Comparison of ENCODE assay signal across 22 cellular contexts in the genomic region with DNA sequence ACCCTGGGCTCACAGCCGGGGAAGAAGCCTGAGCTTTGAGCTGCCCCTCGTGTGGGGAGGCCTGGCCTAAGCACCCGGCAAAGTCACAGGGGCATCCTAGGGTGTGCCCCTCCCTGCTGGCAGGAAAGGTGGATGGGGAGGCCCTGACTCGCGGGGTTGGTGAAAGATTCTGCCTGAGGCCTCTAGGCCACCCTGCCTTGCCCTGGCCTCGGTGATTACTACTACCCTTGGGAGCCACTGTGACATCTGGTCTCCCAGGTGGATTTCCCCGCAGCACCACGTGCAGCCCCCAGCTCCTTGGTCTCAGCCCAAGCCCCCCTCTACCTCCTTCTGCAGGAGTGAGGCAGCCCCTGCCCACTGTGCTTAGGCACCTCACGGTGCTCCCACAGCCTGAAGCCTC. TPM values are rescaled to one million over a fixed set of nuclear protein-coding genes. Genes with fewer than 3 reads are reported as not detected.
"Had no signal": no experiment of that assay in that cellular context is flagged by ENCODE, and none has a peak within 500 bp of the region (broad histone marks: within the 10 kb centered on the region; RNA-seq: fewer than 3 reads in every experiment).

No MANE protein-coding gene starts in this region.

- H3K27me3 ChIP-seq: esophagus squamous epithelium, ovary, transverse colon had no signal

- ATAC-seq: effector memory CD8-positive, alpha-beta T cell; left cardiac atrium; lower lobe of right lung; natural killer cell; right cardiac atrium had no signal

- H3K4me1 Mint-ChIP-seq: memory B cell, mesothelial cell of epicardium had no signal

- H3K4me3 Mint-ChIP-seq: effector memory CD8-positive, alpha-beta T cell; immature natural killer cell; memory B cell; mesothelial cell of epicardium; natural killer cell had no signal

- H3K27me3 Mint-ChIP-seq: effector memory CD8-positive, alpha-beta T cell; memory B cell had no signal

- H3K4me3 ChIP-seq: esophagus squamous epithelium, left ventricle myocardium inferior, lower lobe of right lung, ovary, thoracic aorta, transverse colon had no signal

- H3K27ac ChIP-seq: esophagus squamous epithelium, left ventricle myocardium inferior, lower lobe of right lung, ovary, thoracic aorta, transverse colon had no signal

- H3K9me3 ChIP-seq: esophagus squamous epithelium, left ventricle myocardium inferior, lower lobe of right lung, ovary, thoracic aorta, transverse colon had no signal

- H3K27ac Mint-ChIP-seq: memory B cell, mesothelial cell of epicardium, natural killer cell had no signal

- H3K36me3 ChIP-seq: esophagus squamous epithelium, left ventricle myocardium inferior, lower lobe of right lung, ovary, thoracic aorta, transverse colon had no signal

- H3K9me3 Mint-ChIP-seq: effector memory CD8-positive, alpha-beta T cell; immature natural killer cell; memory B cell; mesothelial cell of epicardium; natural killer cell; neural crest cell had no signal

- DNase-seq: effector memory CD8-positive, alpha-beta T cell; esophagus squamous epithelium; foreskin fibroblast; immature natural killer cell; left cardiac atrium; left ventricle myocardium inferior; lower lobe of right lung; natural killer cell; nucleus accumbens; ovary; right cardiac atrium; small intestine; stimulated activated CD4-positive, alpha-beta T cell treated with anti-CD3 and anti-CD28 coated beads, Interleukin-12 subunit alpha, Interleukin-12 subunit beta, amount 100 ng/mL, for 4 hours; stimulated activated naive CD4-positive, alpha-beta T cell treated with Interleukin-2 at 50 U/mL for 16 hours; transverse colon had no signal

RNA-seq across cellular contexts. Expression of a gene that starts 47.5 kb away (rescaled TPM):
- total RNA-seq: esophagus squamous epithelium, left cardiac atrium, left ventricle myocardium inferior, myocyte, right cardiac atrium, subcutaneous adipose tissue had no signal
- polyA plus RNA-seq: keratinocyte had no signal
